In the genomic region with DNA sequence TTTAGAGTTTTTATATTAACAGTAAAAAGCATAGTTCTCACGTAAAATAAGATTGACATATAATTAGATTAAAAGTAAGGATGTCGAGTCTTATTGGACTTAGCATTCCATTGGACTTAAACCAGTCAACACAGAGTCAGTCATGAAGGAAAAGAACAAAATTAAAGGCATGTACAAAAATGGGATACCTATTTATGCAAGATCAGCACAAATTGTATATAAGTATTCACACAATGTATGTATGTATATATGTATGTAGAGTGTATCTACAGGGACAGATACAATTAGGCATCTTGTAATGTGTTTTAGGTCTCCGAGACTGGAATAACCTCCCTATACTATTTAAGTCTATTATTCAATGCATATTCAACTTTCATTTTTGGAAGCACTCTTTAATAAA, we compare ENCODE assay signal across 3 cellular contexts.
TF ChIP-seq lines count a peak whose summit lies in the region.

No MANE protein-coding gene starts in this region.

TF ChIP-seq in HepG2, 621 proteins besides CTCF, POLR2A, EP300 and RAD21:
- no peak for TF ChIP-seq NCOA1 (CRISPR knock-in tag; IDR thresholded peaks at IDR 0.05)
- peak; percentile 98 for TF ChIP-seq MAFF (IDR thresholded peaks at IDR 0.05; ENCODE audit: low read depth, low read length)
- TF ChIP-seq MAFK (conservative IDR thresholded peaks at IDR 0.05 in 1 of 2, IDR thresholded peaks at IDR 0.05 in 1 of 2; ENCODE audit: low read length in 2 of 2) = peak; percentile 97 to 99

TF ChIP-seq in IMR-90, 13 proteins besides CTCF, POLR2A, EP300 and RAD21:
- TF ChIP-seq CHD1 (IDR thresholded peaks at IDR 0.05; ENCODE audit: low read depth, low read length) (no peak), MAFK (IDR thresholded peaks at IDR 0.05; ENCODE audit: low read depth, low read length) (peak; percentile 98)

TF ChIP-seq in H1, 55 proteins besides CTCF, POLR2A, EP300 and RAD21:
- TF ChIP-seq MAFK (IDR thresholded peaks at IDR 0.05; ENCODE audit: low read depth, low read length) = peak; percentile 85; the same call in 1 of the 2 replicates
- no peak for TF ChIP-seq SIN3A (conservative IDR thresholded peaks at IDR 0.05 in 1 of 2, IDR thresholded peaks at IDR 0.05 in 1 of 2; ENCODE audit: low read depth in 1 of 2, low read length in 2 of 2)
- TF ChIP-seq GTF2F1 (IDR thresholded peaks at IDR 0.05; ENCODE audit: borderline replicate concordance, low read depth, low read length) = no peak
- no peak for TF ChIP-seq SAP30 (IDR thresholded peaks at IDR 0.05; ENCODE audit: insufficient read depth, insufficient replicate concordance, low read length)
